8 cellular contexts compared by ENCODE assay signal in the genomic region with DNA sequence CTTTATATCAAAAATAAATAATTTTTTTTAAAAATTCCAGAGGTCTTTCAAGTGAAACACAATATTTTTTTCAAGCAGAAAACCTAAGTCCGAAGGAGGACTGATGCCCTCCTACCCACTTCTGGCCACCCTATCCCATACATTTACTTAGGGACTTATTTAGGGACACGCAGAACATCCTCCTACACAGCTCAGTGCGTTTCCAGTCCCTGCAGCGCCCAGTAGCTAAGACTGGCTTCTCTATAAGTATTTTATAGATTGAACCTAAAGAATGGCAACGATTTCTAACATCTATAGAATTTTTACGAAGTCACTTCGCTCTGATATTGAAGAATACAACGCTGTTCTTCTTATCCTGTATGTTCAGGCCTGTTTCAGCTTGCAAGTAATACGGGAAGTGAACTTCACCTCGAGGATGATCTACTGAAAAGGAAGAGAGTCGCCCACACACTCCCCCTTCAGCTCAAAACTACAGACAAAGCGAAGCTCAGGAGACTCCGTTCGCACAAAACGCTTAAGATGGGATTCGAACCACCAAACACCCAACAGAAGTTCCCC. TPM values are rescaled to one million over a fixed set of nuclear protein-coding genes. Genes with fewer than 3 reads are reported as not detected.
DNase-seq lines count a peak whose midpoint lies in the region; ATAC-seq and TF ChIP-seq lines count a peak whose summit lies in the region.

No MANE protein-coding gene starts in this region.

- H3K36me3 Mint-ChIP-seq in brain = peaks cover 20% of the 10 kb centered on the region

- POLR2A ChIA-PET in AG04450 (lab: Yijun Ruan, JAX) = no interaction called here

- H3K27me3 ChIP-seq in AG04450 (ENCODE audit: control insufficient read depth, insufficient read depth, low read length) (no peaks in the 10 kb centered on the region), mucosa of rectum (ENCODE audit: control insufficient read depth in 2 of 2, insufficient read depth in 2 of 2, low read length in 2 of 2) (no peaks in the 10 kb centered on the region)

- CTCF ChIA-PET in AG04450 (lab: Charles Lee) = interaction anchor here (1.3 kb wide), 1 partner anchor 26 kb away, joined by 3 read pairs; no protein-coding TSS in a partner anchor

- peak overlapping the region; percentile 75 to 98 for H3K9ac ChIP-seq in mucosa of rectum (ENCODE audit: low read depth in 1 of 2, low read length in 2 of 2)

- no peak for DNase-seq in AG04450 (ENCODE audit: low read depth, low spot score)
- DNase-seq in HPDE6-E6E7 (ENCODE audit: extremely low spot score) = peak; percentile 0
- no peak for DNase-seq in NAMALWA (ENCODE audit: low spot score)

- peak overlapping the region; percentile 88 for H3K4me3 ChIP-seq in AG04450 (ENCODE audit: low read depth, low read length)
- H3K4me3 ChIP-seq in mucosa of rectum (ENCODE audit: low read length in 2 of 2) = peak overlapping the region; percentile 97 to 98

- H3K9me3 Mint-ChIP-seq in brain = no peaks in the 10 kb centered on the region

- TF ChIP-seq CTCF in AG04450 (IDR thresholded peaks at IDR 0.05; ENCODE audit: low read depth, low read length) = no peak
- TF ChIP-seq CTCF in brain (conservative IDR thresholded peaks at IDR 0.05) = no peak

- H3K4me1 Mint-ChIP-seq in brain = peaks cover 31% of the 10 kb centered on the region

- peak overlapping the region; percentile 89 to 98 (median 96) for H3K27ac Mint-ChIP-seq in brain

- H3K27me3 Mint-ChIP-seq in brain = peaks cover 5% of the 10 kb centered on the region

- peak overlapping the region; percentile 31 for H3K27ac ChIP-seq in AG04450 (ENCODE audit: low read depth, low read length)
- H3K27ac ChIP-seq in mucosa of rectum (ENCODE audit: low read depth in 2 of 2, low read length in 2 of 2) = peak overlapping the region in 1 of 2 donors; percentile 32

- peaks cover 12 to 19% of the 10 kb centered on the region in 2 donors for H3K36me3 ChIP-seq in mucosa of rectum (ENCODE audit: control insufficient read depth in 2 of 2, insufficient read depth in 2 of 2, low read length in 2 of 2)

- H3K9me3 ChIP-seq in AG04450 (ENCODE audit: control insufficient read depth, insufficient read depth, low read length) (no peaks in the 10 kb centered on the region), mucosa of rectum (ENCODE audit: control insufficient read depth in 2 of 2, low read length in 2 of 2) (no peaks in the 10 kb centered on the region)

- ATAC-seq in GM21367 (IDR thresholded peaks at IDR 0.05; ENCODE audit: unreplicated experiment) (no peak), HG03045 (IDR thresholded peaks at IDR 0.05; ENCODE audit: unreplicated experiment) (no peak), GM21423 (IDR thresholded peaks at IDR 0.05; ENCODE audit: unreplicated experiment) (no peak)

- peak overlapping the region; percentile 91 to 94 (median 92) for H3K4me3 Mint-ChIP-seq in brain

- H3K4me1 ChIP-seq in mucosa of rectum (ENCODE audit: control insufficient read depth in 2 of 2, insufficient read depth in 2 of 2, low read length in 2 of 2) = peaks cover 9% of the 10 kb centered on the region in 2 donors

RNA-seq across cellular contexts. Expression of gene CHEK2, which starts 0.3 kb away (rescaled TPM):
- polyA plus RNA-seq in AG04450 (2011; rRNA removed) (16.5 and 19.5 TPM in 2 replicates), brain (ENCODE audit: insufficient read depth, low read depth, low replicate concordance) (14.1 TPM)
- 7.9 and 11.3 TPM in 2 replicates for polyA minus RNA-seq in AG04450 (2011; rRNA and poly(A)+ RNA removed)

RNA-seq across cellular contexts. Expression of gene HSCB, which starts 0.6 kb away (rescaled TPM):
- 23.9 and 24.5 TPM in 2 replicates for polyA plus RNA-seq in AG04450 (2011; rRNA removed)
- 5.2 and 7.1 TPM in 2 replicates for polyA minus RNA-seq in AG04450 (2011; rRNA and poly(A)+ RNA removed)
- polyA plus RNA-seq in brain (ENCODE audit: insufficient read depth, low read depth, low replicate concordance) = 13.2 TPM

RNA-seq across cellular contexts. Expression of gene CCDC117, which starts 31.2 kb away (rescaled TPM):
- polyA plus RNA-seq in AG04450 (2011; rRNA removed) (15.0 and 24.4 TPM in 2 replicates), brain (ENCODE audit: insufficient read depth, low read depth, low replicate concordance) (9.6 TPM)
- 11.8 and 36.1 TPM in 2 replicates for polyA minus RNA-seq in AG04450 (2011; rRNA and poly(A)+ RNA removed)

RNA-seq across cellular contexts. Expression of gene XBP1, which starts 59.1 kb away (rescaled TPM):
- polyA plus RNA-seq in AG04450 (2011; rRNA removed) (193 and 205 TPM in 2 replicates), brain (ENCODE audit: insufficient read depth, low read depth, low replicate concordance) (92.5 TPM)
- 222 and 244 TPM in 2 replicates for polyA minus RNA-seq in AG04450 (2011; rRNA and poly(A)+ RNA removed)
